12 cellular contexts compared by ENCODE assay signal in the genomic region with DNA sequence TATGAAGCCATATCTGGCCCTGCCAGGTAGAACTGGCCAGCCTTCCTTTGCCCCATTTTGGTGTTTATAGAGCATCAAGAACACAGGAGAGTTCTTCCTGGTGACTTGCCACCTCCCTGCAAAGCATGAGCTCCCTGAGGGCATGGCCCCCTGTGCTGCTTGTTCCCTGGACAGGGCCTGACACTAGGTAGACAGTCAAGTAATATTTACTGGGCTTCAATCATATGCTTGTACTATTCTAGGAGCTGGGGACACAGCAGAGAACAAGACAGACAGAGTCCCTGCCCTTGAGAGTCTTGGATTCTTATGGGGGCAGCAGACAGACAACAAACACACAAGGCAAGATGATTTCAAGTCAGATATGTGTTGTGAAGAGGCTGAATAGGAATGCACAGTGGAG. TPM values are rescaled to one million over a fixed set of nuclear protein-coding genes. Genes with fewer than 3 reads are reported as not detected.
DNase-seq lines count a peak whose midpoint lies in the region; ATAC-seq and TF ChIP-seq lines count a peak whose summit lies in the region.
"Had no signal": no experiment of that assay in that cellular context is flagged by ENCODE, and none has a peak within 500 bp of the region (broad histone marks: within the 10 kb centered on the region; RNA-seq: fewer than 3 reads in every experiment).

No MANE protein-coding gene starts in this region.

- no peak overlapping the region for H3K27ac Mint-ChIP-seq in activated CD4-positive, alpha-beta memory T cell treated with anti-CD3 and anti-CD28 coated beads, Interleukin-2, amount 10 ng/mL, durations not matched to agents 7 days and 5 days
- H3K27ac Mint-ChIP-seq: natural killer cell had no signal

- no peaks in the 10 kb centered on the region for H3K36me3 Mint-ChIP-seq in activated CD4-positive, alpha-beta memory T cell treated with anti-CD3 and anti-CD28 coated beads, Interleukin-2, amount 10 ng/mL, durations not matched to agents 7 days and 5 days (ENCODE audit: low read depth)
- H3K36me3 Mint-ChIP-seq: natural killer cell had no signal

- H3K79me2 ChIP-seq in GM23248 (ENCODE audit: insufficient read depth) = no peaks in the 10 kb centered on the region

- H3K4me3 ChIP-seq in GM23248 (peak overlapping the region; percentile 37; the same call in 1 of the 2 replicates), mucosa of rectum (ENCODE audit: low read length in 2 of 2) (no peak overlapping the region), suprapubic skin (no peak overlapping the region)

- no peak for ATAC-seq in HG03342 (IDR thresholded peaks at IDR 0.05; ENCODE audit: unreplicated experiment)
- ATAC-seq: natural killer cell had no signal

- peak overlapping the region; percentile 14; the same call in 1 of the 2 replicates for H2AFZ ChIP-seq in GM23248

- H3K4me3 Mint-ChIP-seq in activated CD4-positive, alpha-beta memory T cell treated with anti-CD3 and anti-CD28 coated beads, Interleukin-2, amount 10 ng/mL, durations not matched to agents 7 days and 5 days = no peak overlapping the region
- H3K4me3 Mint-ChIP-seq: natural killer cell had no signal

- H3F3A ChIP-seq in GM23248 (ENCODE audit: insufficient read depth) = peaks cover 4% of the 10 kb centered on the region; the same call in 1 of the 2 replicates

- peaks cover 18% of the 10 kb centered on the region for H3K27me3 Mint-ChIP-seq in activated CD4-positive, alpha-beta memory T cell treated with anti-CD3 and anti-CD28 coated beads, Interleukin-2, amount 10 ng/mL, durations not matched to agents 7 days and 5 days

- CTCF ChIA-PET in activated CD4-positive, alpha-beta memory T cell treated with anti-CD3 and anti-CD28 coated beads, Interleukin-2, amount 10 ng/mL, durations not matched to agents 7 days and 5 days (lab: Charles Lee) = no interaction called here

- H3K9me3 Mint-ChIP-seq in activated CD4-positive, alpha-beta memory T cell treated with anti-CD3 and anti-CD28 coated beads, Interleukin-2, amount 10 ng/mL, durations not matched to agents 7 days and 5 days = no peaks in the 10 kb centered on the region
- H3K9me3 Mint-ChIP-seq: natural killer cell had no signal

- DNase-seq in GM23248 (no peak), suprapubic skin (ENCODE audit: low spot score in 2 of 2) (no peak), NCI-H1694 (lab: John Stamatoyannopoulos, UW) (no peak), nucleus accumbens (lab: John Stamatoyannopoulos, UW) (no peak)
- no peak for DNase-seq in activated CD4-positive, alpha-beta memory T cell treated with anti-CD3 and anti-CD28 coated beads, Interleukin-2, amount 10 ng/mL, durations not matched to agents 7 days and 5 days
- DNase-seq: activated CD4-positive, CD25-positive, alpha-beta regulatory T cell treated with anti-CD3 and anti-CD28 coated beads, Interleukin-2, amount 50 U/mL, for 72 hours; central memory CD4-positive, alpha-beta T cell; natural killer cell had no signal

- in situ Hi-C loops in GM23248 (cut with MboI) = no loop called here

- H3K4me2 ChIP-seq in GM23248 (ENCODE audit: unreplicated experiment) = peak overlapping the region; percentile 65
- H3K4me2 ChIP-seq: KMS-11 had no signal

- H3K9ac ChIP-seq in GM23248 (peak overlapping the region; percentile 31; the same call in 1 of the 2 replicates), mucosa of rectum (ENCODE audit: low read depth in 1 of 2, low read length in 2 of 2) (no peak overlapping the region)
- H3K9ac ChIP-seq: KMS-11 had no signal

- no peak for TF ChIP-seq POLR2A in suprapubic skin (IDR thresholded peaks at IDR 0.05)

- H3K4me1 Mint-ChIP-seq in activated CD4-positive, alpha-beta memory T cell treated with anti-CD3 and anti-CD28 coated beads, Interleukin-2, amount 10 ng/mL, durations not matched to agents 7 days and 5 days = peaks cover 11% of the 10 kb centered on the region
- H3K4me1 Mint-ChIP-seq: natural killer cell had no signal

- no peaks in the 10 kb centered on the region for H3K27me3 ChIP-seq in GM23248 (replicated peaks; ENCODE audit: insufficient read depth)
- H3K27me3 ChIP-seq in mucosa of rectum (ENCODE audit: control insufficient read depth in 2 of 2, insufficient read depth in 2 of 2, low read length in 2 of 2) = peaks cover 0 to 4% of the 10 kb centered on the region in 2 donors
- H3K27me3 ChIP-seq in suprapubic skin = no peaks in the 10 kb centered on the region

- POLR2A ChIA-PET in activated CD4-positive, alpha-beta memory T cell treated with anti-CD3 and anti-CD28 coated beads, Interleukin-2, amount 10 ng/mL, durations not matched to agents 7 days and 5 days (lab: Charles Lee) = no interaction called here

- H3K9me3 ChIP-seq in GM23248 (ENCODE audit: low read depth) = no peaks in the 10 kb centered on the region
- no peaks in the 10 kb centered on the region for H3K9me3 ChIP-seq in mucosa of rectum (ENCODE audit: control insufficient read depth in 2 of 2, low read length in 2 of 2)
- no peaks in the 10 kb centered on the region for H3K9me3 ChIP-seq in suprapubic skin

- TF ChIP-seq CTCF in suprapubic skin (IDR thresholded peaks at IDR 0.05) = no peak

- H3K4me1 ChIP-seq in GM23248 (ENCODE audit: insufficient read depth) (peaks cover 20% of the 10 kb centered on the region), mucosa of rectum (ENCODE audit: control insufficient read depth in 2 of 2, insufficient read depth in 2 of 2, low read length in 2 of 2) (peaks cover 4 to 9% of the 10 kb centered on the region in 2 donors), suprapubic skin (peaks cover 28% of the 10 kb centered on the region)

- H4K20me1 ChIP-seq in GM23248 (ENCODE audit: insufficient read depth) = no peaks in the 10 kb centered on the region

- H3K36me3 ChIP-seq in GM23248 (ENCODE audit: low read depth) (no peaks in the 10 kb centered on the region), mucosa of rectum (ENCODE audit: control insufficient read depth in 2 of 2, insufficient read depth in 2 of 2, low read length in 2 of 2) (no peaks in the 10 kb centered on the region), suprapubic skin (no peaks in the 10 kb centered on the region)

- H3K27ac ChIP-seq in GM23248 = peak overlapping the region; percentile 54
- H3K27ac ChIP-seq in cingulate gyrus (ENCODE audit: low read depth, low read length) = peak overlapping the region; percentile 67
- peak overlapping the region; percentile 16 to 58 for H3K27ac ChIP-seq in mucosa of rectum (ENCODE audit: low read depth in 2 of 2, low read length in 2 of 2)
- peak overlapping the region; percentile 15 for H3K27ac ChIP-seq in suprapubic skin
- H3K27ac ChIP-seq: KMS-11 had no signal

- H3K9me2 ChIP-seq in GM23248 (ENCODE audit: insufficient read depth) = no peaks in the 10 kb centered on the region

- TF ChIP-seq EP300 in suprapubic skin (IDR thresholded peaks at IDR 0.05) = no peak

RNA-seq across cellular contexts. Expression of gene CBX6, which starts 10.0 kb away (rescaled TPM):
- total RNA-seq in GM23248 (2014; rRNA removed; shearing (Covaris generic)) = 52.1 and 52.7 TPM in 2 replicates
- polyA plus RNA-seq in GM23248 (2016; fragmentation: Nextera tagmentation; extraction: Ambion mirVana) = 51.9 and 55.8 TPM in 2 replicates
- total RNA-seq in suprapubic skin = 10 to 100 TPM; 11.5 to 31.4 (median 22.1) TPM
- 10 to 100 TPM; 76.5 TPM for total RNA-seq in activated CD4-positive, alpha-beta memory T cell treated with anti-CD3 and anti-CD28 coated beads, Interleukin-2, amount 10 ng/mL, durations not matched to agents 7 days and 5 days

RNA-seq across cellular contexts. Expression of gene NPTXR, which starts 38.2 kb away (rescaled TPM):
- 2.7 and 4.2 TPM in 2 replicates for total RNA-seq in GM23248 (2014; rRNA removed; shearing (Covaris generic))
- 0.99 TPM in 2 replicates for polyA plus RNA-seq in GM23248 (2016; fragmentation: Nextera tagmentation; extraction: Ambion mirVana)
- 1 to 10 TPM; 1.0 to 2.4 (median 2.1) TPM for total RNA-seq in suprapubic skin
- total RNA-seq in activated CD4-positive, alpha-beta memory T cell treated with anti-CD3 and anti-CD28 coated beads, Interleukin-2, amount 10 ng/mL, durations not matched to agents 7 days and 5 days = 1 to 10 TPM in 1 of 2 experiments, under 1 TPM in 1; 0.91 to 1.3 TPM

Comparison
In these comparisons a context has a peak if more than half of its experiments do, and no peak if none do; other contexts are left out.
1. H3K27ac ChIP-seq: peak in every context shown above with its lines; median percentile 67 in cingulate gyrus; 54 in GM23248; 37 in mucosa of rectum; 15 in suprapubic skin.